Comparison of ENCODE assay signal across 8 cellular contexts in the genomic region with DNA sequence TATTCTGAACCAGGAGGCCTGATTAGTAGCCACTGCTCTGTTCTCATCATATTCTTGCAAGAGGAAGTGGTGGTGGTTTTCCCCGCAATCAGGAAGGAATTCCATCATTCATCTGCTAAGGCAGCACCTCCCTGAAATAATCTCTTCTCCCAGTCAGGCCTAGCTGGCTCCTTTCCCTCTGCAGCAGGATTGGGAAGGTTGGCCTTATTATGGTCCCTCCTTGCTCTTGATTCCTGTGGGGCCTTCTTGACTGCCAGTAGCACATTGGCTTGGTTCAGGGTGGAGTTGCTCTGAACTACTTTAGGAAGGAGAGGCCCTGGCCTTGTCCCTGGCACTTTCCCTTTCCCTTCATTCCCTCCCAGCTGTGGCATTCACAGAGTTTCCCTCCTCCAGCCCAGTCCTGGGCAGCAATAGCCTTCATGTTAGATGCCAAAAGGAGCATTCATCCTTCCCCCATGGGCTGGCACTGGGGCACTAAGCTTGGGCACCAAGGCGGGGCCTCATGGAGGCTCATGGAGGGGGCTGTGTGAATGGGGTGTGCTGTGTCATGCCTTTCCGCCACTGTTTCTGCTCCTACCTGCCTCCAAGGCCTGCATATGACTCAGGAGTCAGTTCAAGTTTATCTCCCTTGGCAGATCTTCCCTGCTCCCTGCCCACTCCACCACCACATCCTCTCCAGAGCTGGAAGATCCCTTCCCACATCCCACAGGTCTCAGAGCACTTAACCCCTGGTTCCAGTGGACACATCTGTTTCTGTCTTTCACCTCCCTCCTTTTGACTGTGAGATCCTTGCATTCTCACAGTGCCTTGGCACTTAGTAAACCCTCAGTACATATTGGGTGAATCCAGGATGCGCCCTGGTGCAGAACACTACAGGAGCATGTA. TPM values are rescaled to one million over a fixed set of nuclear protein-coding genes. Genes with fewer than 3 reads are reported as not detected.
A peak's percentile ranks its signal among the peaks of the same experiment; 100 is the strongest.
DNase-seq lines count a peak whose midpoint lies in the region; ATAC-seq, FAIRE-seq and TF ChIP-seq lines count a peak whose summit lies in the region.

No MANE protein-coding gene starts in this region.

- intact Hi-C loops in lower lobe of right lung (cut with DNase I) (no loop called here), posterior cingulate gyrus (cut with DNase I) (no loop called here)

- DNase-seq in HTR-8/SVneo (ENCODE audit: insufficient read length, low spot score) (peak; percentile 47), astrocyte of the spinal cord (ENCODE audit: low read depth, low spot score) (peak; percentile 93), lower lobe of right lung (no peak), NCI-H1436 (lab: John Stamatoyannopoulos, UW) (no peak), posterior cingulate gyrus (no peak), NCI-H345 treated with DMSO at 0.1 percent for 48 hours (lab: John Stamatoyannopoulos, UW; ENCODE audit: unreplicated experiment) (no peak)

- H3K9me3 ChIP-seq in BLaER1 treated with 17β-estradiol and CSF1 and Interleukin-3, amounts not matched to agents 10 nM and 100 nM (replicated peaks in 1 of 11) = peaks cover 0 to 13% (median 4%) of the 10 kb centered on the region in 11 experiments; a peak in 8 of 22 replicates
- H3K9me3 ChIP-seq in lower lobe of right lung = no peaks in the 10 kb centered on the region

- no peak for TF ChIP-seq CTCF in astrocyte of the spinal cord (IDR thresholded peaks at IDR 0.05; ENCODE audit: low read depth, low read length)
- TF ChIP-seq CTCF in lower lobe of right lung (IDR thresholded peaks at IDR 0.05) = no peak

- no peaks in the 10 kb centered on the region for H4K20me1 ChIP-seq in BLaER1 treated with 17β-estradiol and CSF1 and Interleukin-3, amounts not matched to agents 10 nM and 100 nM

- peak overlapping the region in 4 of 11 experiments; percentile 3 to 33 (median 26); a peak in 4 of 22 replicates for H3K9ac ChIP-seq in BLaER1 treated with 17β-estradiol and CSF1 and Interleukin-3, amounts not matched to agents 10 nM and 100 nM

- H3K4me2 ChIP-seq in BLaER1 treated with 17β-estradiol and CSF1 and Interleukin-3, amounts not matched to agents 10 nM and 100 nM = peak overlapping the region; percentile 44 to 97 (median 87)

- H3K4me1 ChIP-seq in BLaER1 treated with 17β-estradiol and CSF1 and Interleukin-3, amounts not matched to agents 10 nM and 100 nM = peaks cover 59 to 81% (median 75%) of the 10 kb centered on the region in 10 experiments
- H3K4me1 ChIP-seq in lower lobe of right lung = peaks cover 23% of the 10 kb centered on the region

- peak; percentile 48 for FAIRE-seq in HTR-8/SVneo (lab: Jason Lieb, UNC)

- ATAC-seq in lower lobe of right lung = peak; percentile 17 to 22
- ATAC-seq in GM21423 (IDR thresholded peaks at IDR 0.05; ENCODE audit: unreplicated experiment) = no peak

- peak overlapping the region in 2 of 10 experiments; percentile 17 to 29; a peak in 3 of 20 replicates for H3K4me3 ChIP-seq in BLaER1 treated with 17β-estradiol and CSF1 and Interleukin-3, amounts not matched to agents 10 nM and 100 nM
- H3K4me3 ChIP-seq in astrocyte of the spinal cord (ENCODE audit: low read depth, low read length) (no peak overlapping the region), lower lobe of right lung (no peak overlapping the region)

- peak overlapping the region in 9 of 11 experiments; percentile 10 to 64 (median 46); a peak in 18 of 22 replicates for H3K27ac ChIP-seq in BLaER1 treated with 17β-estradiol and CSF1 and Interleukin-3, amounts not matched to agents 10 nM and 100 nM
- peak overlapping the region; percentile 46 for H3K27ac ChIP-seq in lower lobe of right lung

- in situ Hi-C loops in astrocyte of the spinal cord (cut with HindIII; ENCODE audit: low sequenced_read_pairs) = no loop called here

- no peaks in the 10 kb centered on the region for H3K36me3 ChIP-seq in BLaER1 treated with 17β-estradiol and CSF1 and Interleukin-3, amounts not matched to agents 10 nM and 100 nM
- no peaks in the 10 kb centered on the region for H3K36me3 ChIP-seq in lower lobe of right lung

- H3K27me3 ChIP-seq in BLaER1 treated with 17β-estradiol and CSF1 and Interleukin-3, amounts not matched to agents 10 nM and 100 nM = no peaks in the 10 kb centered on the region
- H3K27me3 ChIP-seq in lower lobe of right lung (ENCODE audit: low read depth) = no peaks in the 10 kb centered on the region

RNA-seq across cellular contexts. Expression of a gene that starts 27.6 kb away (rescaled TPM):
- 613 TPM for total RNA-seq in lower lobe of right lung

Comparison
In these comparisons a context has a peak if more than half of its experiments do, and no peak if none do; other contexts are left out.
1. DNase-seq: peak in HTR-8/SVneo (single experiment) and astrocyte of the spinal cord (single experiment); none in lower lobe of right lung (single experiment), NCI-H1436 (single experiment), posterior cingulate gyrus (0 of 10) and NCI-H345 treated with DMSO at 0.1 percent for 48 hours (single experiment).